Comparison of ENCODE assay signal across 8 cellular contexts in the genomic region with DNA sequence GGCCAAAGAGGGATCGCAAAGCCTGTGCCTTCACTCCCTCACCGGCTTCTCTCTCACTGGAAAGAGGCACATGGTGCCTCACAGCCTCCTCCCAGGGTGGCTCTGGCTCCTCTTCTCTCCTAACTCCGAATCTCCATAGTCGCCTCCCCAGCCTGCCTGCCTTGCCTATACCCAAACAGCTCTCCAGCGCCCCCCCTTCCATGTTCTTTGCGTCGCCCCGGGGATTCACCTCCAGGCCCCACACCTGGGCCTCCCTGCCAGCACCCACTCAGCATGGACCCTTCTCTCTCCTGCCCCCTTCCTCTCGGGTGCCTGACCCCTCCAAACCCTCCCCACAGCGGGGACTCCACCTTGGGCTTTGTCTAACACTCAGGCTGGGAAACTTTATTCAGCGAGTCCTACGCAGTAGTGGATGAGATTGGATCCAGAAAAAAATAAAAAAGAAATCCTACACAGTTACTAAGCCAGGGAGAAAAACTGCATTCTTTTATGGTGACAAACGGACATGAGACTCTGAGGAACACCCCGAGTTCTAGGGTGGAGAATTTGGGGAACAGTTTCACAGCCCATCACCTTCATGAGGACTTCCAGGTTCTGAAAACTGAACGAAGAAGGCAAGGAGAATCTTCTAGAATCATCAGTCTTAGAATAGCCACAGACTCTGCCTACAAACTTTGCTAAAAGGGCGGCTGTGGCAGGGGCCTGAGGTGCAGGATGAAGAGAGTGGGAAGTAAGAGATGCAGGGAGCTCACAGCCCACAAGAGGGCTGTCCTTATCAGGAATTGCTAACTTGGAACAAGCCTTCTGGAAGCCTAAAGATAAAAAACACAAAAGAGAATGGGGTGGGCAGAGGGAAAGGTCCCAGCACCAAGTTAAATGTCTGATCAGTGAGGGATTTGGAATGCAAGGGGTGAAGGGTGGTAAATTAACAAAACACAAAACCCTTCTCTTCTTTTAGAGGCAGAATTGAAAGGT. TPM values are rescaled to one million over a fixed set of nuclear protein-coding genes. Genes with fewer than 3 reads are reported as not detected.
DNase-seq lines count a peak whose midpoint lies in the region; ATAC-seq and TF ChIP-seq lines count a peak whose summit lies in the region.

No MANE protein-coding gene starts in this region.

- peak in 5 of 6 experiments; percentile 8 to 39 (median 19) for TF ChIP-seq CTCF in upper lobe of left lung (IDR thresholded peaks at IDR 0.05)

- peaks cover 3% of the 10 kb centered on the region for H3K36me3 Mint-ChIP-seq in activated CD4-positive, alpha-beta T cell treated with anti-CD3 and anti-CD28 coated beads, Interleukin-2, amount 10 ng/mL, durations not matched to agents 7 days and 5 days (ENCODE audit: low read depth)
- peaks cover 6% of the 10 kb centered on the region for H3K36me3 Mint-ChIP-seq in activated T-helper 17 cell treated with anti-CD3 and anti-CD28 coated beads, Interleukin-2, amount 50 U/mL, for 72 hours (ENCODE audit: low read depth)

- DNase-seq in activated CD4-positive, alpha-beta T cell treated with anti-CD3 and anti-CD28 coated beads, Interleukin-2, amount 10 ng/mL, durations not matched to agents 7 days and 5 days: no peak
- no peak for DNase-seq in activated CD4-positive, alpha-beta T cell treated with anti-CD3 and anti-CD28 coated beads for 48 hours
- DNase-seq in iris pigment epithelial cell (ENCODE audit: low read depth) (peak; percentile 66), upper lobe of left lung (no peak), hippocampal formation (lab: John Stamatoyannopoulos, UW) (no peak), islet precursor cell (no peak), NCI-H128 (lab: John Stamatoyannopoulos, UW; ENCODE audit: unreplicated experiment) (no peak)

- TF ChIP-seq EP300 in upper lobe of left lung (IDR thresholded peaks at IDR 0.05): no peak

- no peaks in the 10 kb centered on the region for H3K27me3 Mint-ChIP-seq in activated CD4-positive, alpha-beta T cell treated with anti-CD3 and anti-CD28 coated beads, Interleukin-2, amount 10 ng/mL, durations not matched to agents 7 days and 5 days
- no peaks in the 10 kb centered on the region for H3K27me3 Mint-ChIP-seq in activated T-helper 17 cell treated with anti-CD3 and anti-CD28 coated beads, Interleukin-2, amount 50 U/mL, for 72 hours

- CTCF ChIA-PET in activated CD4-positive, alpha-beta T cell treated with anti-CD3 and anti-CD28 coated beads, Interleukin-2, amount 10 ng/mL, durations not matched to agents 7 days and 5 days (lab: Charles Lee): interaction anchor here (1.5 kb wide), 1 partner anchor 25 kb away, joined by 3 read pairs; no protein-coding TSS in a partner anchor

- POLR2A ChIA-PET in activated CD4-positive, alpha-beta T cell treated with anti-CD3 and anti-CD28 coated beads, Interleukin-2, amount 10 ng/mL, durations not matched to agents 7 days and 5 days (lab: Charles Lee): no interaction called here

- peak overlapping the region; percentile 84 to 98 (median 96) for H3K27ac ChIP-seq in upper lobe of left lung

- H3K27me3 ChIP-seq in upper lobe of left lung: no peaks in the 10 kb centered on the region

- no peak overlapping the region for H3K4me3 ChIP-seq in upper lobe of left lung

- no peaks in the 10 kb centered on the region for H3K9me3 ChIP-seq in upper lobe of left lung

- peak overlapping the region; percentile 19 for H3K27ac Mint-ChIP-seq in activated CD4-positive, alpha-beta T cell treated with anti-CD3 and anti-CD28 coated beads, Interleukin-2, amount 10 ng/mL, durations not matched to agents 7 days and 5 days
- H3K27ac Mint-ChIP-seq in activated T-helper 17 cell treated with anti-CD3 and anti-CD28 coated beads, Interleukin-2, amount 50 U/mL, for 72 hours: peak overlapping the region; percentile 25

- 58% methylated on average over 16 of the region's 16 CpGs for WGBS in upper lobe of left lung, 2 donors

- peaks cover 0 to 30% (median 17%) of the 10 kb centered on the region in 4 donors for H3K36me3 ChIP-seq in upper lobe of left lung

- peaks cover 58 to 96% (median 92%) of the 10 kb centered on the region in 4 donors for H3K4me1 ChIP-seq in upper lobe of left lung

- no peak for TF ChIP-seq POLR2A in upper lobe of left lung (IDR thresholded peaks at IDR 0.05)

- ATAC-seq in activated T-helper 17 cell treated with anti-CD3 and anti-CD28 coated beads, Interleukin-2, amount 50 U/mL, for 72 hours (replicated peaks): no peak
- peak in 1 of 2 donors; percentile 40 for ATAC-seq in upper lobe of left lung (ENCODE audit: low FRiP score in 2 of 2)

- H3K4me1 Mint-ChIP-seq in activated CD4-positive, alpha-beta T cell treated with anti-CD3 and anti-CD28 coated beads, Interleukin-2, amount 10 ng/mL, durations not matched to agents 7 days and 5 days: peaks cover 14% of the 10 kb centered on the region
- peaks cover 16% of the 10 kb centered on the region for H3K4me1 Mint-ChIP-seq in activated T-helper 17 cell treated with anti-CD3 and anti-CD28 coated beads, Interleukin-2, amount 50 U/mL, for 72 hours

- H3K9me3 Mint-ChIP-seq in activated CD4-positive, alpha-beta T cell treated with anti-CD3 and anti-CD28 coated beads, Interleukin-2, amount 10 ng/mL, durations not matched to agents 7 days and 5 days: no peaks in the 10 kb centered on the region
- no peaks in the 10 kb centered on the region for H3K9me3 Mint-ChIP-seq in activated T-helper 17 cell treated with anti-CD3 and anti-CD28 coated beads, Interleukin-2, amount 50 U/mL, for 72 hours

- no peak overlapping the region for H3K4me3 Mint-ChIP-seq in activated CD4-positive, alpha-beta T cell treated with anti-CD3 and anti-CD28 coated beads, Interleukin-2, amount 10 ng/mL, durations not matched to agents 7 days and 5 days
- H3K4me3 Mint-ChIP-seq in activated T-helper 17 cell treated with anti-CD3 and anti-CD28 coated beads, Interleukin-2, amount 50 U/mL, for 72 hours: no peak overlapping the region

RNA-seq across cellular contexts. Expression of gene PPM1F, which starts 5.3 kb away (rescaled TPM):
- 10 to 100 TPM; 15.1 to 20.4 TPM for total RNA-seq in activated CD4-positive, alpha-beta T cell treated with anti-CD3 and anti-CD28 coated beads, Interleukin-2, amount 10 ng/mL, durations not matched to agents 7 days and 5 days
- total RNA-seq in activated T-helper 17 cell treated with anti-CD3 and anti-CD28 coated beads, Interleukin-2, amount 50 U/mL, for 72 hours: 10 to 100 TPM; 17.3 to 20.3 TPM
- total RNA-seq in upper lobe of left lung: 10 to 100 TPM; 21.0 to 85.3 (median 33.2) TPM

RNA-seq across cellular contexts. Expression of gene TOP3B, which starts 35.3 kb away (rescaled TPM):
- 10 to 100 TPM; 45.6 to 51.6 TPM for total RNA-seq in activated CD4-positive, alpha-beta T cell treated with anti-CD3 and anti-CD28 coated beads, Interleukin-2, amount 10 ng/mL, durations not matched to agents 7 days and 5 days
- total RNA-seq in activated T-helper 17 cell treated with anti-CD3 and anti-CD28 coated beads, Interleukin-2, amount 50 U/mL, for 72 hours: 10 to 100 TPM; 34.6 to 42.3 TPM
- 100 to 1,000 TPM in 1 of 6 donors, 10 to 100 TPM in 5; 22.5 to 111 (median 34.0) TPM for total RNA-seq in upper lobe of left lung
